ENCODE assay signal across 1 cellular context in the genomic region with DNA sequence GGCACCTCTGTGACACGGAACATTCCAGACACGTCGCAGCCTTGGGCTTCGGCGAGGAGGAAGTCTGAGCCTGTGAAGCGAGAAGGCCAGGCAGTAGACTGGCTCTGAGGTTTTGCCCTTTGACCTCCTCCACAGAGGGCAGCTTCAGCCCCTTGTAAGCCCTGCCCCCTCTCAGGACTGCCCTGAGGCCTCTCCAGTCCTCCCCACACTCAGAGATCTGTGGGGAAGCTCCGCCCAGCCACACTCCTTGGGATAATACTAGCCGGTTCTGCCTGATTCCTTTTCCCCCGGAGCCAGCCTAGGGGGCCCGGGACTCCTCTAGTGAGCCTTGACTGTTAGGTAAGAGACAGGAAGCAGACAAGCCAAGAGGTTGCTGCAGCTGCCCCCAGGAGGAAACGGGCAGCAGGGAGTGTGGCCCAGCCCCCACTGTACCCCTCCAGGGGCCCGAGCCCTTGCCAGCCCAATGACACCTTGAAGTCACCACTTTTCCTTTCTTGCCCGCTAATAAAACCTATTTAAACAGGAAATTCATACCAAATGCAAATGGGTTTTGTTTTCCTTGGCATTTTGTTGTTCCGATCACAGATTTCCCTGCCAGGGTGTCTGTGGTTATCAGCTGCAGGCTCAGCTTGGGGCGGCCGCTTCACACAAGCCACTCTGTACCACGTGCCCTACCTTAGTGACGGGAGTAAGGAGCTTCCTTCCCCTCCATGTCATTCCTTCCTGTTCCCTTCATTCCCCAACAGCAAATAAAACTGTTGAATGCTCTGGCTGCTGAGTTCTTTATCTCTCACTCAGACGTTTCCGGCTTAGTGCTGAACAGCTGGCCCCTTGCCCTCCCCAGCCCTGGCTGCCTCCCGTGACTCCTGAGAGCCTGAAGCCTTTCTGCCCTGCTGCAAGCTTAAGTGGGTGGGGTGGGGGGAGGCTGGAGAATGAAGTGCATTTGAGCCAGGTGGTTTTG.
A peak's percentile ranks its signal among the peaks of the same experiment; 100 is the strongest.
TF ChIP-seq lines count a peak whose summit lies in the region.

No MANE protein-coding gene starts in this region.

TF ChIP-seq in K562, 482 proteins besides CTCF, POLR2A, EP300 and RAD21 (continued from another document and continues in another):
- TF ChIP-seq TOE1 (IDR thresholded peaks at IDR 0.05; ENCODE audit: borderline replicate concordance) (peak; percentile 66; the same call in 1 of the 2 replicates), TOE1 (CRISPR knock-in tag; IDR thresholded peaks at IDR 0.05; ENCODE audit: borderline replicate concordance, low read depth) (no peak), ATF1 (CRISPR knock-in tag; IDR thresholded peaks at IDR 0.05) (no peak), ATF1 (tag; IDR thresholded peaks at IDR 0.05) (peak; percentile 55), ZNF197 (CRISPR knock-in tag; IDR thresholded peaks at IDR 0.05; ENCODE audit: low read depth) (0 out of 2 replicates have a peak, but pooled peaks have one; percentile 51), SIN3A (IDR thresholded peaks at IDR 0.05; ENCODE audit: borderline replicate concordance in 2 of 2, control insufficient read depth in 1 of 2, low read depth in 2 of 2, low read length in 2 of 2) (no peak), ELF1 (tag; IDR thresholded peaks at IDR 0.05) (peak; percentile 71), KDM1A (IDR thresholded peaks at IDR 0.05) (0 out of 4 replicates have a peak, but pooled peaks of 1 of the 2 experiments have one; percentile 19), ZNF175 (CRISPR knock-in tag; IDR thresholded peaks at IDR 0.05; ENCODE audit: low read depth) (peak; percentile 97), SOX6 (IDR thresholded peaks at IDR 0.05) (peak; percentile 42; the same call in 1 of the 2 replicates), HDAC1 (IDR thresholded peaks at IDR 0.05) (peak in 1 of 2 experiments; percentile 70; a peak in 2 of 4 replicates), MTA3 (IDR thresholded peaks at IDR 0.05; ENCODE audit: borderline replicate concordance) (peak; percentile 37; the same call in 1 of the 2 replicates), DPF2 (IDR thresholded peaks at IDR 0.05) (peak; percentile 62; the same call in 1 of the 2 replicates), NFIC (IDR thresholded peaks at IDR 0.05) (peak; percentile 55), RNF2 (IDR thresholded peaks at IDR 0.05) (peak; percentile 68; the same call in 1 of the 2 replicates), MAZ (CRISPR knock-in tag; conservative IDR thresholded peaks at IDR 0.05 in 1 of 2, IDR thresholded peaks at IDR 0.05 in 1 of 2) (peak in 1 of 2 experiments; percentile 22; a peak in 1 of 4 replicates), ZNF263 (CRISPR knock-in tag; IDR thresholded peaks at IDR 0.05; ENCODE audit: borderline replicate concordance) (peak; percentile 40), RBFOX2 (IDR thresholded peaks at IDR 0.05; ENCODE audit: low read depth, low read length) (peak; percentile 39; the same call in 1 of the 2 replicates), ZNF436 (CRISPR knock-in tag; IDR thresholded peaks at IDR 0.05) (no peak), TCF3 (CRISPR knock-in tag; IDR thresholded peaks at IDR 0.05) (peak; percentile 60), BRD9 (IDR thresholded peaks at IDR 0.05; ENCODE audit: low read depth, partially characterized antibody) (no peak), ZNF584 (CRISPR knock-in tag; IDR thresholded peaks at IDR 0.05; ENCODE audit: low read depth) (peak; percentile 85), PURB (CRISPR knock-in tag; IDR thresholded peaks at IDR 0.05; ENCODE audit: low read depth) (no peak), CXXC5 (CRISPR knock-in tag; IDR thresholded peaks at IDR 0.05) (0 out of 2 replicates have a peak, but pooled peaks have one; percentile 37), SMARCA4 (IDR thresholded peaks at IDR 0.05) (peak; percentile 72), ZBTB1 (CRISPR knock-in tag; IDR thresholded peaks at IDR 0.05; ENCODE audit: borderline replicate concordance, low read depth) (no peak), ZFPM2 (CRISPR knock-in tag; IDR thresholded peaks at IDR 0.05) (no peak), NRF1 (conservative IDR thresholded peaks at IDR 0.05 in 1 of 2, IDR thresholded peaks at IDR 0.05 in 1 of 2) (0 out of 4 replicates have a peak, but pooled peaks of 1 of the 2 experiments have one; percentile 37), GABPA (tag; conservative IDR thresholded peaks at IDR 0.05; ENCODE audit: low read depth) (peak; percentile 75)
- TF ChIP-seq, protein P1, sequence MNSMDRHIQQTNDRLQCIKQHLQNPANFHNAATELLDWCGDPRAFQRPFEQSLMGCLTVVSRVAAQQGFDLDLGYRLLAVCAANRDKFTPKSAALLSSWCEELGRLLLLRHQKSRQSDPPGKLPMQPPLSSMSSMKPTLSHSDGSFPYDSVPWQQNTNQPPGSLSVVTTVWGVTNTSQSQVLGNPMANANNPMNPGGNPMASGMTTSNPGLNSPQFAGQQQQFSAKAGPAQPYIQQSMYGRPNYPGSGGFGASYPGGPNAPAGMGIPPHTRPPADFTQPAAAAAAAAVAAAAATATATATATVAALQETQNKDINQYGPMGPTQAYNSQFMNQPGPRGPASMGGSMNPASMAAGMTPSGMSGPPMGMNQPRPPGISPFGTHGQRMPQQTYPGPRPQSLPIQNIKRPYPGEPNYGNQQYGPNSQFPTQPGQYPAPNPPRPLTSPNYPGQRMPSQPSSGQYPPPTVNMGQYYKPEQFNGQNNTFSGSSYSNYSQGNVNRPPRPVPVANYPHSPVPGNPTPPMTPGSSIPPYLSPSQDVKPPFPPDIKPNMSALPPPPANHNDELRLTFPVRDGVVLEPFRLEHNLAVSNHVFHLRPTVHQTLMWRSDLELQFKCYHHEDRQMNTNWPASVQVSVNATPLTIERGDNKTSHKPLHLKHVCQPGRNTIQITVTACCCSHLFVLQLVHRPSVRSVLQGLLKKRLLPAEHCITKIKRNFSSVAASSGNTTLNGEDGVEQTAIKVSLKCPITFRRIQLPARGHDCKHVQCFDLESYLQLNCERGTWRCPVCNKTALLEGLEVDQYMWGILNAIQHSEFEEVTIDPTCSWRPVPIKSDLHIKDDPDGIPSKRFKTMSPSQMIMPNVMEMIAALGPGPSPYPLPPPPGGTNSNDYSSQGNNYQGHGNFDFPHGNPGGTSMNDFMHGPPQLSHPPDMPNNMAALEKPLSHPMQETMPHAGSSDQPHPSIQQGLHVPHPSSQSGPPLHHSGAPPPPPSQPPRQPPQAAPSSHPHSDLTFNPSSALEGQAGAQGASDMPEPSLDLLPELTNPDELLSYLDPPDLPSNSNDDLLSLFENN (IDR thresholded peaks at IDR 0.05; ENCODE audit: low read depth in 2 of 2, low read length in 2 of 2) = 0 out of 4 replicates have a peak, but pooled peaks of 1 of the 2 experiments have one; percentile 42
- TF ChIP-seq, protein P2, sequence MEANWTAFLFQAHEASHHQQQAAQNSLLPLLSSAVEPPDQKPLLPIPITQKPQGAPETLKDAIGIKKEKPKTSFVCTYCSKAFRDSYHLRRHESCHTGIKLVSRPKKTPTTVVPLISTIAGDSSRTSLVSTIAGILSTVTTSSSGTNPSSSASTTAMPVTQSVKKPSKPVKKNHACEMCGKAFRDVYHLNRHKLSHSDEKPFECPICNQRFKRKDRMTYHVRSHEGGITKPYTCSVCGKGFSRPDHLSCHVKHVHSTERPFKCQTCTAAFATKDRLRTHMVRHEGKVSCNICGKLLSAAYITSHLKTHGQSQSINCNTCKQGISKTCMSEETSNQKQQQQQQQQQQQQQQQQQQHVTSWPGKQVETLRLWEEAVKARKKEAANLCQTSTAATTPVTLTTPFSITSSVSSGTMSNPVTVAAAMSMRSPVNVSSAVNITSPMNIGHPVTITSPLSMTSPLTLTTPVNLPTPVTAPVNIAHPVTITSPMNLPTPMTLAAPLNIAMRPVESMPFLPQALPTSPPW (CRISPR knock-in tag; IDR thresholded peaks at IDR 0.05) = peak; percentile 78
- TF ChIP-seq, protein P3, sequence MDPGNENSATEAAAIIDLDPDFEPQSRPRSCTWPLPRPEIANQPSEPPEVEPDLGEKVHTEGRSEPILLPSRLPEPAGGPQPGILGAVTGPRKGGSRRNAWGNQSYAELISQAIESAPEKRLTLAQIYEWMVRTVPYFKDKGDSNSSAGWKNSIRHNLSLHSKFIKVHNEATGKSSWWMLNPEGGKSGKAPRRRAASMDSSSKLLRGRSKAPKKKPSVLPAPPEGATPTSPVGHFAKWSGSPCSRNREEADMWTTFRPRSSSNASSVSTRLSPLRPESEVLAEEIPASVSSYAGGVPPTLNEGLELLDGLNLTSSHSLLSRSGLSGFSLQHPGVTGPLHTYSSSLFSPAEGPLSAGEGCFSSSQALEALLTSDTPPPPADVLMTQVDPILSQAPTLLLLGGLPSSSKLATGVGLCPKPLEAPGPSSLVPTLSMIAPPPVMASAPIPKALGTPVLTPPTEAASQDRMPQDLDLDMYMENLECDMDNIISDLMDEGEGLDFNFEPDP (CRISPR knock-in tag; IDR thresholded peaks at IDR 0.05) = no peak
- TF ChIP-seq, protein P4, sequence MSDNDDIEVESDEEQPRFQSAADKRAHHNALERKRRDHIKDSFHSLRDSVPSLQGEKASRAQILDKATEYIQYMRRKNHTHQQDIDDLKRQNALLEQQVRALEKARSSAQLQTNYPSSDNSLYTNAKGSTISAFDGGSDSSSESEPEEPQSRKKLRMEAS (CRISPR knock-in tag; IDR thresholded peaks at IDR 0.05) = no peak
- TF ChIP-seq, protein P5, sequence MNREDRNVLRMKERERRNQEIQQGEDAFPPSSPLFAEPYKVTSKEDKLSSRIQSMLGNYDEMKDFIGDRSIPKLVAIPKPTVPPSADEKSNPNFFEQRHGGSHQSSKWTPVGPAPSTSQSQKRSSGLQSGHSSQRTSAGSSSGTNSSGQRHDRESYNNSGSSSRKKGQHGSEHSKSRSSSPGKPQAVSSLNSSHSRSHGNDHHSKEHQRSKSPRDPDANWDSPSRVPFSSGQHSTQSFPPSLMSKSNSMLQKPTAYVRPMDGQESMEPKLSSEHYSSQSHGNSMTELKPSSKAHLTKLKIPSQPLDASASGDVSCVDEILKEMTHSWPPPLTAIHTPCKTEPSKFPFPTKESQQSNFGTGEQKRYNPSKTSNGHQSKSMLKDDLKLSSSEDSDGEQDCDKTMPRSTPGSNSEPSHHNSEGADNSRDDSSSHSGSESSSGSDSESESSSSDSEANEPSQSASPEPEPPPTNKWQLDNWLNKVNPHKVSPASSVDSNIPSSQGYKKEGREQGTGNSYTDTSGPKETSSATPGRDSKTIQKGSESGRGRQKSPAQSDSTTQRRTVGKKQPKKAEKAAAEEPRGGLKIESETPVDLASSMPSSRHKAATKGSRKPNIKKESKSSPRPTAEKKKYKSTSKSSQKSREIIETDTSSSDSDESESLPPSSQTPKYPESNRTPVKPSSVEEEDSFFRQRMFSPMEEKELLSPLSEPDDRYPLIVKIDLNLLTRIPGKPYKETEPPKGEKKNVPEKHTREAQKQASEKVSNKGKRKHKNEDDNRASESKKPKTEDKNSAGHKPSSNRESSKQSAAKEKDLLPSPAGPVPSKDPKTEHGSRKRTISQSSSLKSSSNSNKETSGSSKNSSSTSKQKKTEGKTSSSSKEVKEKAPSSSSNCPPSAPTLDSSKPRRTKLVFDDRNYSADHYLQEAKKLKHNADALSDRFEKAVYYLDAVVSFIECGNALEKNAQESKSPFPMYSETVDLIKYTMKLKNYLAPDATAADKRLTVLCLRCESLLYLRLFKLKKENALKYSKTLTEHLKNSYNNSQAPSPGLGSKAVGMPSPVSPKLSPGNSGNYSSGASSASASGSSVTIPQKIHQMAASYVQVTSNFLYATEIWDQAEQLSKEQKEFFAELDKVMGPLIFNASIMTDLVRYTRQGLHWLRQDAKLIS (CRISPR knock-in tag; IDR thresholded peaks at IDR 0.05) = no peak
- TF ChIP-seq, protein P6, sequence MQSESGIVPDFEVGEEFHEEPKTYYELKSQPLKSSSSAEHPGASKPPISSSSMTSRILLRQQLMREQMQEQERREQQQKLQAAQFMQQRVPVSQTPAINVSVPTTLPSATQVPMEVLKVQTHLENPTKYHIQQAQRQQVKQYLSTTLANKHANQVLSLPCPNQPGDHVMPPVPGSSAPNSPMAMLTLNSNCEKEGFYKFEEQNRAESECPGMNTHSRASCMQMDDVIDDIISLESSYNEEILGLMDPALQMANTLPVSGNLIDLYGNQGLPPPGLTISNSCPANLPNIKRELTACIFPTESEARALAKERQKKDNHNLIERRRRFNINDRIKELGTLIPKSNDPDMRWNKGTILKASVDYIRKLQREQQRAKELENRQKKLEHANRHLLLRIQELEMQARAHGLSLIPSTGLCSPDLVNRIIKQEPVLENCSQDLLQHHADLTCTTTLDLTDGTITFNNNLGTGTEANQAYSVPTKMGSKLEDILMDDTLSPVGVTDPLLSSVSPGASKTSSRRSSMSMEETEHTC (IDR thresholded peaks at IDR 0.05) = 0 out of 2 replicates have a peak, but pooled peaks have one; percentile 54
- TF ChIP-seq, protein P7, sequence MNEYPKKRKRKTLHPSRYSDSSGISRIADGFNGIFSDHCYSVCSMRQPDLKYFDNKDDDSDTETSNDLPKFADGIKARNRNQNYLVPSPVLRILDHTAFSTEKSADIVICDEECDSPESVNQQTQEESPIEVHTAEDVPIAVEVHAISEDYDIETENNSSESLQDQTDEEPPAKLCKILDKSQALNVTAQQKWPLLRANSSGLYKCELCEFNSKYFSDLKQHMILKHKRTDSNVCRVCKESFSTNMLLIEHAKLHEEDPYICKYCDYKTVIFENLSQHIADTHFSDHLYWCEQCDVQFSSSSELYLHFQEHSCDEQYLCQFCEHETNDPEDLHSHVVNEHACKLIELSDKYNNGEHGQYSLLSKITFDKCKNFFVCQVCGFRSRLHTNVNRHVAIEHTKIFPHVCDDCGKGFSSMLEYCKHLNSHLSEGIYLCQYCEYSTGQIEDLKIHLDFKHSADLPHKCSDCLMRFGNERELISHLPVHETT (CRISPR knock-in tag; conservative IDR thresholded peaks at IDR 0.05 in 1 of 2, IDR thresholded peaks at IDR 0.05 in 1 of 2) = 0 out of 4 replicates have a peak, but pooled peaks of 1 of the 2 experiments have one; percentile 48
- TF ChIP-seq, protein P8, sequence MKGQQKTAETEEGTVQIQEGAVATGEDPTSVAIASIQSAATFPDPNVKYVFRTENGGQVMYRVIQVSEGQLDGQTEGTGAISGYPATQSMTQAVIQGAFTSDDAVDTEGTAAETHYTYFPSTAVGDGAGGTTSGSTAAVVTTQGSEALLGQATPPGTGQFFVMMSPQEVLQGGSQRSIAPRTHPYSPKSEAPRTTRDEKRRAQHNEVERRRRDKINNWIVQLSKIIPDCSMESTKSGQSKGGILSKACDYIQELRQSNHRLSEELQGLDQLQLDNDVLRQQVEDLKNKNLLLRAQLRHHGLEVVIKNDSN (CRISPR knock-in tag; IDR thresholded peaks at IDR 0.05) = peak; percentile 74
